1 cellular context compared by ENCODE assay signal in the genomic region with DNA sequence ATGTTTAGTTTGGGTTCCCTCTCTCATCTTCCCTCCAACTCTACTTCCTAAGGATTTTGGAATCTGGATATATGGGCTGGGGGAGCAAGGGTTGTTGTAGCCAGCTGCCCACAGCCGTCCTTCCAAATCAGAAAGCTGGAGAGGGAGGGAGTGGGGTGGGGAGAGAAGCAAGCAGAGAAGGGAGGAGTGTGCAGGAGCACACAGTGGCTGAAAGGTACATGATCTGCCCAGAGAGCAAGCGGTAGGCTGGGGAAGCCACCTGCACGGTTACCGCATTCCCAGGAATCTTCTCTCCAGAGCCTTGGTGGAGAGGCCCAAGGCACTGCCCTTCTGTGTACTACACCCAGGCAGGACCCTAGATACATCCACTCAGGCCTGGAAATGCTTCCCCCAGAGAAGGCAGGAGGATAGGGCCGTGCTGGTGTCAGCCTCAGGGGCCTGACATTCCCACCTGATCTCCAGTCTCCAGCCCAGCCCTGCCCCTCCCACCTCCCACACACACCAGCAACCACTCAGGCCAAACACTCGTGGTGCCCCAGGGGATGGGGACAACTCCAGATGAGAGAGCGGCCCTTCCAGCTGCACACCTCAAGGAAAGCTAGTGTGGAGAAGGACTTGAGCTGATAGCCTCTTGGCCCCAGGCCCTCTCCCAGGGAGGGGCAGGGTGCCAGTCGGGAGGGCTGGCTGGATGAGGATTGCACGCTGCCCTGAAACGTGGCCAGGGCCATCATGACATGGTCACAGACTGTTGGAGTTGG.
TF ChIP-seq lines count a peak whose summit lies in the region.

No MANE protein-coding gene starts in this region.

TF ChIP-seq in HEK293, 187 proteins besides CTCF, POLR2A, EP300 and RAD21 (continued from another document):
- TF ChIP-seq, protein P1, sequence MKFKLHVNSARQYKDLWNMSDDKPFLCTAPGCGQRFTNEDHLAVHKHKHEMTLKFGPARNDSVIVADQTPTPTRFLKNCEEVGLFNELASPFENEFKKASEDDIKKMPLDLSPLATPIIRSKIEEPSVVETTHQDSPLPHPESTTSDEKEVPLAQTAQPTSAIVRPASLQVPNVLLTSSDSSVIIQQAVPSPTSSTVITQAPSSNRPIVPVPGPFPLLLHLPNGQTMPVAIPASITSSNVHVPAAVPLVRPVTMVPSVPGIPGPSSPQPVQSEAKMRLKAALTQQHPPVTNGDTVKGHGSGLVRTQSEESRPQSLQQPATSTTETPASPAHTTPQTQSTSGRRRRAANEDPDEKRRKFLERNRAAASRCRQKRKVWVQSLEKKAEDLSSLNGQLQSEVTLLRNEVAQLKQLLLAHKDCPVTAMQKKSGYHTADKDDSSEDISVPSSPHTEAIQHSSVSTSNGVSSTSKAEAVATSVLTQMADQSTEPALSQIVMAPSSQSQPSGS (tag by site-specific recombination; IDR thresholded peaks at IDR 0.05; ENCODE audit: low read depth), result no peak
- TF ChIP-seq ZFHX2 (tag by site-specific recombination; conservative IDR thresholded peaks at IDR 0.05) (peak; percentile 82), ZBTB1 (tag by site-specific recombination; IDR thresholded peaks at IDR 0.05) (no peak)
- TF ChIP-seq, protein P2, sequence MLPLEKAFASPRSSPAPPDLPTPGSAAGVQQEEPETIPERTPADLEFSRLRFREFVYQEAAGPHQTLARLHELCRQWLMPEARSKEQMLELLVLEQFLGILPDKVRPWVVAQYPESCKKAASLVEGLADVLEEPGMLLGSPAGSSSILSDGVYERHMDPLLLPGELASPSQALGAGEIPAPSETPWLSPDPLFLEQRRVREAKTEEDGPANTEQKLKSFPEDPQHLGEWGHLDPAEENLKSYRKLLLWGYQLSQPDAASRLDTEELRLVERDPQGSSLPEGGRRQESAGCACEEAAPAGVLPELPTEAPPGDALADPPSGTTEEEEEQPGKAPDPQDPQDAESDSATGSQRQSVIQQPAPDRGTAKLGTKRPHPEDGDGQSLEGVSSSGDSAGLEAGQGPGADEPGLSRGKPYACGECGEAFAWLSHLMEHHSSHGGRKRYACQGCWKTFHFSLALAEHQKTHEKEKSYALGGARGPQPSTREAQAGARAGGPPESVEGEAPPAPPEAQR (tag by site-specific recombination; IDR thresholded peaks at IDR 0.05), result no peak
